29 cellular contexts compared by ENCODE assay signal in the genomic region with DNA sequence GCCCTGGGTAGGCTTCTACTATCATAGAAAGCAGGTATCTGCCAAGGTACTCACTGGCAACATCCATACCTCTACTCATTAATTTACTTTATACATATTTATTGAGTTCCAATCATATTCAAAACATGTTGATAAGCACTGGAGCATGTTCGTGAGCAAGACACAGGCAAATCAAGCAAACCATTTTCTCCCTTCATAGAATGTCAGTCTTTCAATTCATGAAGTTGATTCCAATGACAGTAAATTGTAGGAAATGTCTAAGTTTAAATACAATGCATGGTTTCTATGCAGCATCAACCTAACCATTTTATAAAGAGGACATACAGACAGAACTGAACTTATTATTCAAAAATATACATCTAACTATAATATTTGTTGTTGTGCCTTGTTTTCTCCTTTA.
DNase-seq lines count a peak whose midpoint lies in the region; ATAC-seq and TF ChIP-seq lines count a peak whose summit lies in the region.
"Had no signal": no experiment of that assay in that cellular context is flagged by ENCODE, and none has a peak within 500 bp of the region (broad histone marks: within the 10 kb centered on the region; RNA-seq: fewer than 3 reads in every experiment).

No MANE protein-coding gene starts in this region.

- no peak overlapping the region for H3K4me2 ChIP-seq in neural cell (ENCODE audit: low read length)
- H3K4me2 ChIP-seq: A549; BLaER1; BLaER1 treated with 17β-estradiol and CSF1 and Interleukin-3, amounts not matched to agents 10 nM and 100 nM had no signal

- peaks cover 8 to 14% of the 10 kb centered on the region in 2 donors for H3K9me3 Mint-ChIP-seq in natural killer cell

- H3K79me2 ChIP-seq in neural cell (replicated peaks; ENCODE audit: insufficient read depth, low read length): no peaks in the 10 kb centered on the region

- no peak overlapping the region for H3K4me3 Mint-ChIP-seq in natural killer cell
- H3K4me3 Mint-ChIP-seq: B cell; CD14-positive monocyte; CD4-positive, alpha-beta memory T cell; CD4-positive, alpha-beta T cell; CD4-positive, CD25-positive, alpha-beta regulatory T cell; CD8-positive, alpha-beta memory T cell; CD8-positive, alpha-beta T cell had no signal

- TF ChIP-seq CTCF in neural cell (IDR thresholded peaks at IDR 0.05; ENCODE audit: poor library complexity, severe bottlenecking) (no peak), natural killer cell (IDR thresholded peaks at IDR 0.05) (no peak)

- peak; percentile 90 for TF ChIP-seq EP300 in neural cell (conservative IDR thresholded peaks at IDR 0.05; ENCODE audit: poor library complexity, severe bottlenecking)

- no peak for ATAC-seq in natural killer cell
- ATAC-seq: A549; CD8-positive, alpha-beta T cell had no signal

- H3K9me2 ChIP-seq in neural cell (ENCODE audit: insufficient read depth, low read length): no peaks in the 10 kb centered on the region

- no peak for TF ChIP-seq RAD21 in neural cell (conservative IDR thresholded peaks at IDR 0.05)

- H3K4me3 ChIP-seq in neural cell (ENCODE audit: low read length): no peak overlapping the region
- H3K4me3 ChIP-seq: A549; BLaER1; BLaER1 treated with 17β-estradiol and CSF1 and Interleukin-3, amounts not matched to agents 10 nM and 100 nM had no signal

- H3K36me3 Mint-ChIP-seq in natural killer cell: peaks cover 11% of the 10 kb centered on the region
- H3K36me3 Mint-ChIP-seq: CD14-positive monocyte; CD4-positive, alpha-beta memory T cell; CD4-positive, CD25-positive, alpha-beta regulatory T cell; CD8-positive, alpha-beta memory T cell; CD8-positive, alpha-beta T cell had no signal

- H4K20me1 ChIP-seq in neural cell (ENCODE audit: insufficient read depth): no peaks in the 10 kb centered on the region
- H4K20me1 ChIP-seq: BLaER1; BLaER1 treated with 17β-estradiol and CSF1 and Interleukin-3, amounts not matched to agents 10 nM and 100 nM had no signal

- intact Hi-C loops in natural killer cell (cut with micrococcal nuclease): no loop called here

- no peak overlapping the region for H3K27ac ChIP-seq in neural cell (ENCODE audit: low read length)
- H3K27ac ChIP-seq: 22Rv1; A549; BLaER1; BLaER1 treated with 17β-estradiol and CSF1 and Interleukin-3, amounts not matched to agents 10 nM and 100 nM; C4-2B had no signal

- H2AFZ ChIP-seq in neural cell (ENCODE audit: low read depth, low read length): no peak overlapping the region

- H3K4me1 Mint-ChIP-seq in natural killer cell: no peaks in the 10 kb centered on the region
- H3K4me1 Mint-ChIP-seq: B cell; CD14-positive monocyte; CD4-positive, alpha-beta memory T cell; CD4-positive, CD25-positive, alpha-beta regulatory T cell; CD8-positive, alpha-beta memory T cell had no signal

- H3K9ac ChIP-seq in neural cell (ENCODE audit: low read length): no peak overlapping the region
- H3K9ac ChIP-seq: BLaER1; BLaER1 treated with 17β-estradiol and CSF1 and Interleukin-3, amounts not matched to agents 10 nM and 100 nM had no signal

- H3K9me3 ChIP-seq in neural cell (ENCODE audit: low read length): no peaks in the 10 kb centered on the region
- H3K9me3 ChIP-seq: A549; BE2C; BLaER1; BLaER1 treated with 17β-estradiol and CSF1 and Interleukin-3, amounts not matched to agents 10 nM and 100 nM; Caco-2 had no signal

- no peak overlapping the region for H3K27ac Mint-ChIP-seq in natural killer cell
- H3K27ac Mint-ChIP-seq: B cell; CD14-positive monocyte; CD4-positive, alpha-beta memory T cell; CD4-positive, alpha-beta T cell; CD4-positive, CD25-positive, alpha-beta regulatory T cell; CD8-positive, alpha-beta memory T cell; CD8-positive, alpha-beta T cell had no signal

- H3K36me3 ChIP-seq in neural cell (ENCODE audit: insufficient read depth, low read length): no peaks in the 10 kb centered on the region
- H3K36me3 ChIP-seq: BE2C; BLaER1; BLaER1 treated with 17β-estradiol and CSF1 and Interleukin-3, amounts not matched to agents 10 nM and 100 nM had no signal

- DNase-seq in natural killer cell: no peak
- DNase-seq: 8988T; ACHN; AML-193; BE2C; C1 segment of cervical spinal cord; Caco-2; Calu3; CD4-positive, alpha-beta memory T cell; CD4-positive, alpha-beta T cell; CD4-positive, CD25-positive, alpha-beta regulatory T cell; CD8-positive, alpha-beta memory T cell; CD8-positive, alpha-beta T cell; COR-L47; DMS 273 treated with DMSO at 0.1 percent for 48 hours; DMS153; DMS53; DMS79; DMS79 treated with DMSO at 0.1 percent for 48 hours; DND-41; EL had no signal

- H3K27me3 ChIP-seq in neural cell (ENCODE audit: insufficient read depth, low read depth, low read length): no peaks in the 10 kb centered on the region
- H3K27me3 ChIP-seq: BE2C; BLaER1; BLaER1 treated with 17β-estradiol and CSF1 and Interleukin-3, amounts not matched to agents 10 nM and 100 nM had no signal

- no peaks in the 10 kb centered on the region for H3F3A ChIP-seq in neural cell (ENCODE audit: insufficient read depth, low read length, poor library complexity, severe bottlenecking)

- no peaks in the 10 kb centered on the region for H3K27me3 Mint-ChIP-seq in natural killer cell (ENCODE audit: low read depth in 2 of 2)
- H3K27me3 Mint-ChIP-seq: B cell; CD4-positive, alpha-beta memory T cell; CD4-positive, alpha-beta T cell; CD4-positive, CD25-positive, alpha-beta regulatory T cell; CD8-positive, alpha-beta memory T cell had no signal

TF ChIP-seq in neural cell, 6 proteins besides CTCF, POLR2A, EP300 and RAD21:
- TF ChIP-seq POLR2AphosphoS5 (IDR thresholded peaks at IDR 0.05) (peak; percentile 51), SMC3 (conservative IDR thresholded peaks at IDR 0.05; ENCODE audit: poor library complexity) (no peak)
TF ChIP-seq in neural cell: peak in this region for 1.
